11 cellular contexts compared by ENCODE assay signal in the genomic region with DNA sequence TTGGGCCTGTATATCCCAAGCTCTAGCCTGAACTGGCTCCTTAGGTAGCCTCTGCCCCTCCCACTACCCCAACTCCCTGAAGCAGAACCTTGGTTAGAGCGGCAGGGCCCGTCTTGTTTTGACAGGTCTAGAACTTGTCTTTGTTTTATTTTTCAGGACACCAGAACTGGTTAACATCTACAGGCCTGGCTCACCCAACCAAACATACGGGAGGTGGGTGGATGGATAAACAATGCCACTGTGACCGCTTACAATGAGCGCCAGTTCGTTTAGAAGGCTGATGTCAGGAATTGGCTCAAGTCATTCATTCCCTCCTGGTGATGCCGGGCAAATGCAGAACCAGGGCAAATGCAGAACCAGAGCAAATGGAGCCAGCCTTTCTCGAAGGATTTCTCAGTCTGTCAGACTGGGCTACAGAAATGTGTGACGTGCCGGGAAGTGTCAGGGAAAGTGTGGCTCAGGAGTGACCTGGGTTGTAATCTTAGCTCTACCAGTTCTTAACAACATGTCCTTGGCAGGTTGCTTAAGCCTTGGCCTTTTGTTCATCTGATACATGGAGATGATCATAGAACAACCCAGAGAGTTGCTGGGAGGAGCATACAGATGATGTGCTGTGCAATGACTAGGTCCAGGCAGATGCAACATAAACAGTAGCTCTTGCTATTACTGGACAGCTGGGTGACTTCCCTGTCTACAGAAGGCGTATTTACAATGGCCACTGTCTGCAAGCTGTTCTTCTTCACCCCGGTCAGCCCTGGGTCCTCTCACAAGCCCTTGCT. TPM values are rescaled to one million over a fixed set of nuclear protein-coding genes. Genes with fewer than 3 reads are reported as not detected.
A peak's percentile ranks its signal among the peaks of the same experiment; 100 is the strongest.
DNase-seq lines count a peak whose midpoint lies in the region; ATAC-seq, FAIRE-seq and TF ChIP-seq lines count a peak whose summit lies in the region.
"Had no signal": no experiment of that assay in that cellular context is flagged by ENCODE, and none has a peak within 500 bp of the region (broad histone marks: within the 10 kb centered on the region; RNA-seq: fewer than 3 reads in every experiment).

No MANE protein-coding gene starts in this region.

- H3K9me3 Mint-ChIP-seq in CD8-positive, alpha-beta memory T cell = no peaks in the 10 kb centered on the region

- H3K36me3 Mint-ChIP-seq in CD8-positive, alpha-beta memory T cell = no peaks in the 10 kb centered on the region
- peaks cover under 1% of the 10 kb centered on the region for H3K36me3 Mint-ChIP-seq in T-helper 17 cell (ENCODE audit: low read depth)

- FAIRE-seq in RCC 7860 (lab: Jason Lieb, UNC) = no peak

- H3K4me1 Mint-ChIP-seq in CD8-positive, alpha-beta memory T cell = peaks cover 39 to 64% (median 50%) of the 10 kb centered on the region in 3 donors
- peaks cover 34% of the 10 kb centered on the region for H3K4me1 Mint-ChIP-seq in T-helper 17 cell

- peak in 1 of 2 donors; percentile 17 for TF ChIP-seq POLR2A in gastroesophageal sphincter (IDR thresholded peaks at IDR 0.05)

- no peak for DNase-seq in CD8-positive, alpha-beta memory T cell
- no peak for DNase-seq in T-helper 17 cell
- peak; percentile 90 for DNase-seq in posterior vena cava (ENCODE audit: low spot score)
- DNase-seq in RCC 7860 (ENCODE audit: low spot score) = no peak
- DNase-seq in NOMO-1 (lab: John Stamatoyannopoulos, UW; ENCODE audit: unreplicated experiment in 2 of 2) = no peak
- DNase-seq: effector CD4-positive, alpha-beta T cell; stimulated activated CD4-positive, alpha-beta T cell treated with anti-CD3 and anti-CD28 coated beads, Interleukin-4, amount 100 ng/mL, for 4 hours had no signal

- POLR2A ChIA-PET in CD8-positive, alpha-beta memory T cell (lab: Charles Lee) = interaction anchor here (0.9 kb wide), 1 partner anchor 61 kb away, joined by 6 read pairs; no protein-coding TSS in a partner anchor

- no peak overlapping the region for H3K4me3 ChIP-seq in CD8-positive, alpha-beta memory T cell (ENCODE audit: low read length)
- H3K4me3 ChIP-seq in gastroesophageal sphincter = peak overlapping the region in 1 of 2 donors; percentile 33

- H3K4me3 Mint-ChIP-seq in CD8-positive, alpha-beta memory T cell = peak overlapping the region in 1 of 7 donors; percentile 15
- peak overlapping the region; percentile 69 for H3K4me3 Mint-ChIP-seq in T-helper 17 cell

- ATAC-seq in T-helper 17 cell (no peak), gastroesophageal sphincter (peak; percentile 48), HG03565 (IDR thresholded peaks at IDR 0.05; ENCODE audit: unreplicated experiment) (no peak), HG02973 (IDR thresholded peaks at IDR 0.05; ENCODE audit: unreplicated experiment) (no peak)

- no peaks in the 10 kb centered on the region for H3K36me3 ChIP-seq in CD8-positive, alpha-beta memory T cell (ENCODE audit: insufficient read depth, low read length)
- no peaks in the 10 kb centered on the region for H3K36me3 ChIP-seq in gastroesophageal sphincter
- H3K36me3 ChIP-seq: SJCRH30 had no signal

- TF ChIP-seq EP300 in gastroesophageal sphincter (IDR thresholded peaks at IDR 0.05) = peak; percentile 93

- no peaks in the 10 kb centered on the region for H3K27me3 ChIP-seq in CD8-positive, alpha-beta memory T cell (ENCODE audit: insufficient read depth, low read length, poor library complexity, severe bottlenecking)
- no peaks in the 10 kb centered on the region for H3K27me3 ChIP-seq in gastroesophageal sphincter
- H3K27me3 ChIP-seq: SJCRH30 had no signal

- CTCF ChIA-PET in CD8-positive, alpha-beta memory T cell (lab: Charles Lee) = interaction anchor here (0.7 to 30.7 kb wide), 9 partner anchors 14 to 212 kb away, joined by 3 to 775 read pairs (median 5); no protein-coding TSS in a partner anchor

- TF ChIP-seq CTCF in gastroesophageal sphincter (IDR thresholded peaks at IDR 0.05) = peak in 1 of 4 experiments; percentile 15

- H3K4me1 ChIP-seq in CD8-positive, alpha-beta memory T cell (ENCODE audit: insufficient read depth, low read length) = peaks cover 63% of the 10 kb centered on the region
- H3K4me1 ChIP-seq in gastroesophageal sphincter = peaks cover 6 to 92% (median 48%) of the 10 kb centered on the region in 3 donors

- no peaks in the 10 kb centered on the region for H3K27me3 Mint-ChIP-seq in CD8-positive, alpha-beta memory T cell
- no peaks in the 10 kb centered on the region for H3K27me3 Mint-ChIP-seq in T-helper 17 cell

- H3K27ac ChIP-seq in CD8-positive, alpha-beta memory T cell (ENCODE audit: low read depth, low read length) = no peak overlapping the region
- H3K27ac ChIP-seq in gastroesophageal sphincter = peak overlapping the region; percentile 94 to 96 (median 94)
- H3K27ac ChIP-seq: SJCRH30 had no signal

- intact Hi-C loops in posterior vena cava (cut with DNase I) = loop anchor here (5.0 to 10.0 kb wide), 4 partner anchors 33 to 200 kb away; a partner anchor contains a TSS

- H3K9me3 ChIP-seq in CD8-positive, alpha-beta memory T cell (ENCODE audit: low read length) = no peaks in the 10 kb centered on the region
- H3K9me3 ChIP-seq in T-helper 17 cell (ENCODE audit: control insufficient read depth, low read length, poor library complexity, severe bottlenecking) (no peaks in the 10 kb centered on the region), gastroesophageal sphincter (no peaks in the 10 kb centered on the region)
- H3K9me3 ChIP-seq: SJCRH30 had no signal

- peak overlapping the region in 6 of 8 donors; percentile 51 to 93 (median 72) for H3K27ac Mint-ChIP-seq in CD8-positive, alpha-beta memory T cell
- H3K27ac Mint-ChIP-seq in T-helper 17 cell = no peak overlapping the region

- WGBS in gastroesophageal sphincter (ENCODE audit: low coverage in 1 of 2), 2 donors = 37 to 45% methylated on average over 3 to 7 of the region's 12 CpGs

RNA-seq across cellular contexts. Expression of a gene that starts 30.5 kb away (rescaled TPM):
- 100 to 1,000 TPM in 1 of 2 experiments, 10 to 100 TPM in 1; 97.8 to 102 TPM for total RNA-seq in CD8-positive, alpha-beta memory T cell
- polyA plus RNA-seq in CD8-positive, alpha-beta memory T cell = 138 TPM
- total RNA-seq in T-helper 17 cell (100 to 1,000 TPM; 584 to 606 TPM), gastroesophageal sphincter (100 to 1,000 TPM in 3 of 4 donors, 10 to 100 TPM in 1; 74.5 to 169 (median 116) TPM), posterior vena cava (100 to 1,000 TPM in 1 of 2 donors, 10 to 100 TPM in 1; 64.7 to 153 TPM)

RNA-seq across cellular contexts. Expression of a gene that starts 45.3 kb away (rescaled TPM):
- under 1 TPM in 1 of 2 experiments, not detected in 1; 0.07 TPM for total RNA-seq in CD8-positive, alpha-beta memory T cell
- not detected for polyA plus RNA-seq in CD8-positive, alpha-beta memory T cell
- 1 to 10 TPM in 1 of 2 donors, under 1 TPM in 1; 0.13 to 1.0 TPM for total RNA-seq in T-helper 17 cell
- under 1 TPM in 2 of 4 donors, not detected in 2; 0.13 to 0.16 TPM for total RNA-seq in gastroesophageal sphincter
- total RNA-seq in posterior vena cava = under 1 TPM; 0.14 to 0.33 TPM
